In genomic region chr1:188314557-188315137, GRCh38 we compare ENCODE assay signal across 20 cellular contexts.
"Had no signal": no experiment of that assay in that cellular context is flagged by ENCODE, and none has a peak within 500 bp of the region (broad histone marks: within the 10 kb centered on the region; RNA-seq: fewer than 3 reads in every experiment).

No MANE protein-coding gene starts in this region.

- DNase-seq: activated CD4-positive, alpha-beta T cell treated with anti-CD3 and anti-CD28 coated beads, Interleukin-2, amount 10 ng/mL, durations not matched to agents 7 days and 5 days; activated CD4-positive, CD25-positive, alpha-beta regulatory T cell treated with anti-CD3 and anti-CD28 coated beads, Interleukin-2, amount 50 U/mL, for 72 hours; activated CD8-positive, alpha-beta memory T cell treated with anti-CD3 and anti-CD28 coated beads, Interleukin-2, amount 10 ng/mL, durations not matched to agents 7 days and 5 days; activated CD8-positive, alpha-beta T cell treated with anti-CD3 and anti-CD28 coated beads for 36 hours; activated gamma-delta T cell treated with Interleukin-2 at 50 U/mL for 16 hours; activated T-cell treated with anti-CD3 and anti-CD28 coated beads for 4 hours; anterior cingulate cortex; body of pancreas; effector CD4-positive, alpha-beta T cell; foreskin fibroblast; kidney; naive thymus-derived CD4-positive, alpha-beta T cell; occipital lobe; small intestine; stimulated activated CD4-positive, alpha-beta T cell treated with anti-CD3 and anti-CD28 coated beads, Interleukin-2, amount 100 ng/mL, for 24 hours; transverse colon; uterus had no signal

- H3K36me3 ChIP-seq: cardiac muscle cell, transverse colon, uterus had no signal

- H3K9me3 ChIP-seq: body of pancreas, transverse colon, uterus had no signal

- H3K27ac ChIP-seq: body of pancreas, cardiac muscle cell, transverse colon, uterus, VCaP had no signal

- H3K4me3 ChIP-seq: body of pancreas, cardiac muscle cell, lung, transverse colon, uterus had no signal

- H3K27me3 ChIP-seq: body of pancreas, cardiac muscle cell, transverse colon, uterus had no signal

- H3K4me1 ChIP-seq: body of pancreas, transverse colon, uterus had no signal
